8 cellular contexts compared by ENCODE assay signal in the genomic region with DNA sequence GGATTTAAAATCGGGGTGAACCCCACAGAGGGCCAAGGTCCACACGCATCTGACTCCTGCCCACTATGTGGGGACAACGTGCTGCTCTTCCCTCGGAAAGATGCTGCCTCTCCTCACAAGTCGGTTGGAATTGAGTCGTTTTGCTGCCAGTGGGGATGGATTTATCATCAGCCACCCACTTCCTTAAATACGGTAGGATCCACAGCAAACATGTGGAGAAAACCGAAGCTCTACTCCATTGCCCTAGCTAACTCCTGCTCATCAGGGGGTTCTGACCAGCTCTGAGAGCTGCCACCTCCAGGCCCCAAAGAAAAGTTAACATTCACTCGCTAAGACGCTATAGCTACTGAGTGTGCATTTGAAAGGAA.
DNase-seq lines count a peak whose midpoint lies in the region; ATAC-seq and TF ChIP-seq lines count a peak whose summit lies in the region.

No MANE protein-coding gene starts in this region.

- no peaks in the 10 kb centered on the region for H3K36me3 ChIP-seq in WERI-Rb-1
- no peaks in the 10 kb centered on the region for H3K36me3 ChIP-seq in neuron (ENCODE audit: insufficient read depth, low read length)

- H3K27ac ChIP-seq in WERI-Rb-1 = no peak overlapping the region

- peak; percentile 7 for DNase-seq in GM12864 (ENCODE audit: low read depth)
- no peak for DNase-seq in WERI-Rb-1
- peak; percentile 63 for DNase-seq in fibroblast of pulmonary artery (ENCODE audit: low read depth)
- DNase-seq in NCI-H2196 (lab: John Stamatoyannopoulos, UW; ENCODE audit: unreplicated experiment) = no peak

- peaks cover 9% of the 10 kb centered on the region for H3K4me1 ChIP-seq in neuron (ENCODE audit: insufficient read depth, low read length)

- ATAC-seq in HG03460 (IDR thresholded peaks at IDR 0.05; ENCODE audit: unreplicated experiment) = peak; percentile 39
- no peak for ATAC-seq in HG02970 (IDR thresholded peaks at IDR 0.05; ENCODE audit: low FRiP score, unreplicated experiment)
- ATAC-seq in HG02571 (IDR thresholded peaks at IDR 0.05; ENCODE audit: unreplicated experiment) = no peak

- TF ChIP-seq CTCF in GM12864 (IDR thresholded peaks at IDR 0.05; ENCODE audit: low read depth, low read length, missing control alignments) (no peak), WERI-Rb-1 (IDR thresholded peaks at IDR 0.05; ENCODE audit: low read depth, low read length) (no peak), fibroblast of pulmonary artery (IDR thresholded peaks at IDR 0.05; ENCODE audit: low read length, missing control alignments) (peak; percentile 27)

- H3K27me3 ChIP-seq in WERI-Rb-1 (ENCODE audit: insufficient read depth, low read depth, severe bottlenecking) = peaks cover 17% of the 10 kb centered on the region
- no peaks in the 10 kb centered on the region for H3K27me3 ChIP-seq in neuron (ENCODE audit: insufficient read depth, low read length)

- peak overlapping the region; percentile 88 for H2AFZ ChIP-seq in neuron (ENCODE audit: low read depth, low read length)

- peak overlapping the region; percentile 82 for H3K4me3 ChIP-seq in GM12864 (ENCODE audit: low read depth, low read length)
- peak overlapping the region; percentile 75 for H3K4me3 ChIP-seq in WERI-Rb-1 (ENCODE audit: low read depth, low read length)
- H3K4me3 ChIP-seq in fibroblast of pulmonary artery (replicated peaks; ENCODE audit: low read depth, low read length) = peak overlapping the region; percentile 78
- peak overlapping the region; percentile 91 for H3K4me3 ChIP-seq in neuron (ENCODE audit: low read length)

- no peaks in the 10 kb centered on the region for H3K9me3 ChIP-seq in WERI-Rb-1 (ENCODE audit: severe bottlenecking)
- no peaks in the 10 kb centered on the region for H3K9me3 ChIP-seq in neuron (ENCODE audit: low read length)

Comparison
In these comparisons a context has a peak if more than half of its experiments do, and no peak if none do; other contexts are left out.
1. DNase-seq: peak in GM12864 (single experiment) and fibroblast of pulmonary artery (single experiment); none in WERI-Rb-1 (single experiment) and NCI-H2196 (single experiment).
2. Peak in every context shown above with its lines, with median percentiles within 50 percentile points of each other: H3K4me3 ChIP-seq.